9 cellular contexts compared by ENCODE assay signal in the genomic region with DNA sequence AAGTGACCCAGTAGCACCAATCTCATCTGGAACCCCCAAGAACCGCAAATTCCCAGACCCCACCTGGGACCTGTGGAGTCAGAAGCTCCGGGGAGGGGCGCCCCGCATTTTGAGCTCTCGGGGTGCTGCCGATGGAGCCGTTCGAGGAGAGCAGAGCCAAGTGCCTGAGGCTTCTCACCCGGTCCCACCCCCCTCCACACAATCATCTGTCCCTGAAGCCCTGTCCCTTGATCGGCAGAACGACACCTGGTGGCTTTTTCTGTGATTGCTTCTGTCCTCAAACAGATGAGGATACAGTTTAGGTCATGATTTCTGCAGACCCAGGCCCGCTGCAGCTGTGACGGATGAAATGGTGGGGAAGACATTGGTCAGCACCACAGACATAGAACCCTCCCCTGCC.
DNase-seq lines count a peak whose midpoint lies in the region; ATAC-seq, FAIRE-seq and TF ChIP-seq lines count a peak whose summit lies in the region.
"Had no signal": no experiment of that assay in that cellular context is flagged by ENCODE, and none has a peak within 500 bp of the region (broad histone marks: within the 10 kb centered on the region; RNA-seq: fewer than 3 reads in every experiment).

No MANE protein-coding gene starts in this region.

- no peaks in the 10 kb centered on the region for H4K20me1 ChIP-seq in OCI-LY1 (ENCODE audit: insufficient read depth, low read length)

- H3K9ac ChIP-seq in OCI-LY1 (ENCODE audit: low read length) (no peak overlapping the region), mesendoderm (ENCODE audit: low read length) (no peak overlapping the region)

- H3K27ac ChIP-seq in A549 (no peak overlapping the region), OCI-LY1 (ENCODE audit: low read depth, low read length, poor library complexity, severe bottlenecking) (no peak overlapping the region), adrenal gland (peak overlapping the region in 1 of 5 donors; percentile 34), mesendoderm (ENCODE audit: low read depth, low read length) (no peak overlapping the region), esophagus squamous epithelium (no peak overlapping the region)

- intact Hi-C loops in adrenal gland (cut with DNase I): loop anchor here in 1 of 2 donors (10.0 kb wide), 1 partner anchor 64 kb away; no protein-coding TSS in a partner anchor
- intact Hi-C loops in esophagus squamous epithelium (cut with DNase I): no loop called here

- no peak overlapping the region for H2BK120ac ChIP-seq in mesendoderm (ENCODE audit: low read depth, low read length)

- H3K4me3 ChIP-seq in A549 (no peak overlapping the region), OCI-LY1 (ENCODE audit: low read depth, low read length, poor library complexity, severe bottlenecking) (no peak overlapping the region), adrenal gland (no peak overlapping the region), mesendoderm (ENCODE audit: low read length) (no peak overlapping the region), esophagus squamous epithelium (no peak overlapping the region)

- H3F3A ChIP-seq in OCI-LY1 (ENCODE audit: insufficient read depth, low read length): no peaks in the 10 kb centered on the region

- no peaks in the 10 kb centered on the region for H3K36me3 ChIP-seq in OCI-LY1 (ENCODE audit: insufficient read depth, low read length)
- H3K36me3 ChIP-seq in adrenal gland (replicated peaks in 1 of 2): no peaks in the 10 kb centered on the region
- no peaks in the 10 kb centered on the region for H3K36me3 ChIP-seq in mesendoderm (ENCODE audit: control insufficient read depth, insufficient read depth, low read length)
- no peaks in the 10 kb centered on the region for H3K36me3 ChIP-seq in esophagus squamous epithelium

- peak; percentile 28 to 37; a peak in 3 of 5 replicates for TF ChIP-seq RAD21 in A549 (conservative IDR thresholded peaks at IDR 0.05 in 1 of 2, IDR thresholded peaks at IDR 0.05 in 1 of 2)

- DNase-seq in A549 (ENCODE audit: low read depth in 1 of 2, low spot score in 1 of 2) (peak; percentile 51 to 68), GM10248 (ENCODE audit: extremely low spot score) (peak; percentile 48), adrenal gland (peak in 3 of 7 donors; percentile 33 to 63 (median 38)), mesendoderm (peak; percentile 79), occipital lobe (lab: John Stamatoyannopoulos, UW) (no peak), esophagus squamous epithelium (lab: John Stamatoyannopoulos, UW) (no peak)

- H3K27me3 ChIP-seq in OCI-LY1 (ENCODE audit: insufficient read depth, low read length) (peaks cover 8% of the 10 kb centered on the region; the same call in 1 of the 2 replicates), adrenal gland (no peaks in the 10 kb centered on the region), mesendoderm (ENCODE audit: insufficient read depth, low read length, poor library complexity) (no peaks in the 10 kb centered on the region), esophagus squamous epithelium (peaks cover 0 to 85% (median 0%) of the 10 kb centered on the region in 4 donors)

- TF ChIP-seq CTCF in A549 (IDR thresholded peaks at IDR 0.05): peak; percentile 44
- peak; percentile 29 for TF ChIP-seq CTCF in GM10248 (IDR thresholded peaks at IDR 0.05; ENCODE audit: control extremely low read depth, extremely low read depth, low read depth, missing control alignments)
- TF ChIP-seq CTCF in OCI-LY1 (IDR thresholded peaks at IDR 0.05; ENCODE audit: low read length): peak; percentile 62
- peak in 5 of 6 experiments; percentile 23 to 45 (median 32) for TF ChIP-seq CTCF in adrenal gland (IDR thresholded peaks at IDR 0.05)
- peak in 3 of 6 experiments; percentile 12 to 37 (median 20) for TF ChIP-seq CTCF in esophagus squamous epithelium (IDR thresholded peaks at IDR 0.05)

- POLR2A ChIA-PET in A549 (lab: Yijun Ruan, JAX): no interaction called here
- POLR2A ChIA-PET in GM10248 (lab: Yijun Ruan, JAX): no interaction called here

- H2BK5ac ChIP-seq in mesendoderm (ENCODE audit: low read length): no peak overlapping the region

- CTCF ChIA-PET in A549 (lab: Yijun Ruan, JAX): interaction anchor here (0.6 to 2.0 kb wide), 10 partner anchors 10 to 195 kb away, joined by 3 to 10 read pairs (median 4); no protein-coding TSS in a partner anchor
- CTCF ChIA-PET in GM10248 (lab: Yijun Ruan, JAX): interaction anchor here (1.0 to 1.5 kb wide), 3 partner anchors 8 to 65 kb away, joined by 3 to 4 read pairs (median 4); no protein-coding TSS in a partner anchor

- ATAC-seq in A549 (peak; percentile 33 to 74; a peak in 3 of 6 replicates), HG02840 (IDR thresholded peaks at IDR 0.05; ENCODE audit: low FRiP score, unreplicated experiment) (no peak)

- no peak overlapping the region for H3K56ac ChIP-seq in mesendoderm (ENCODE audit: low read length)

- H4K5ac ChIP-seq in mesendoderm (ENCODE audit: low read length): no peak overlapping the region

- no peak overlapping the region for H4K8ac ChIP-seq in mesendoderm (ENCODE audit: low read depth, low read length)

- H2AFZ ChIP-seq in OCI-LY1 (ENCODE audit: low read length): no peak overlapping the region

- no peak overlapping the region for H2AK5ac ChIP-seq in mesendoderm (ENCODE audit: low read length)

- H3K18ac ChIP-seq in mesendoderm (ENCODE audit: low read length): no peak overlapping the region

- H3K9me3 ChIP-seq in A549 (peaks cover 3% of the 10 kb centered on the region; the same call in 1 of the 3 replicates), OCI-LY1 (ENCODE audit: low read length) (no peaks in the 10 kb centered on the region), adrenal gland (replicated peaks in 1 of 3) (no peaks in the 10 kb centered on the region), esophagus squamous epithelium (no peaks in the 10 kb centered on the region)

- 4% methylated on average over 13 of the region's 13 CpGs for WGBS in A549 (ENCODE audit: missing lambda C conversion rate)
- WGBS in adrenal gland, 4 donors: 28 to 58% (median 38%) methylated on average over 12 to 13 of the region's 13 CpGs
- no CpG with 5 or more reads among the region's 13 CpGs for WGBS in mesendoderm (ENCODE audit: extremely low coverage, insufficient coverage, low lambda C conversion rate)
- 27 to 32% methylated on average over 11 to 12 of the region's 13 CpGs for WGBS in esophagus squamous epithelium, 2 donors

- H3K9me2 ChIP-seq in OCI-LY1 (ENCODE audit: low read depth, low read length): no peaks in the 10 kb centered on the region

- no peak for FAIRE-seq in A549 (lab: Jason Lieb, UNC)
- FAIRE-seq: endometrium had no signal

- H2BK15ac ChIP-seq in mesendoderm (replicated peaks; ENCODE audit: low read depth): no peak overlapping the region

- H3K79me1 ChIP-seq in mesendoderm (ENCODE audit: low read length): no peaks in the 10 kb centered on the region

- TF ChIP-seq POLR2A in A549 (IDR thresholded peaks at IDR 0.05; ENCODE audit: low read length): no peak
- TF ChIP-seq POLR2A in adrenal gland (IDR thresholded peaks at IDR 0.05): no peak
- no peak for TF ChIP-seq POLR2A in esophagus squamous epithelium (IDR thresholded peaks at IDR 0.05)

- no peak overlapping the region for H3K23ac ChIP-seq in mesendoderm (ENCODE audit: low read length)

- TF ChIP-seq EP300 in A549 (IDR thresholded peaks at IDR 0.05): no peak

- no peaks in the 10 kb centered on the region for H3K79me2 ChIP-seq in OCI-LY1 (ENCODE audit: insufficient read depth, low read length)
- no peaks in the 10 kb centered on the region for H3K79me2 ChIP-seq in mesendoderm (ENCODE audit: control insufficient read depth, insufficient read depth, low read length)

- H3K4me1 ChIP-seq in A549 (peaks cover 6% of the 10 kb centered on the region; the same call in 1 of the 3 replicates), OCI-LY1 (ENCODE audit: insufficient read depth, low read length, severe bottlenecking) (peaks cover 4% of the 10 kb centered on the region), adrenal gland (replicated peaks in 1 of 2) (no peaks in the 10 kb centered on the region), mesendoderm (ENCODE audit: control insufficient read depth, low read depth, low read length) (no peaks in the 10 kb centered on the region), esophagus squamous epithelium (no peaks in the 10 kb centered on the region)

- H3K4ac ChIP-seq in mesendoderm (ENCODE audit: low read depth, low read length): no peak overlapping the region

- H3K4me2 ChIP-seq in A549: peak overlapping the region; percentile 24; the same call in 1 of the 3 replicates
- no peak overlapping the region for H3K4me2 ChIP-seq in OCI-LY1 (ENCODE audit: low read length)
- no peak overlapping the region for H3K4me2 ChIP-seq in mesendoderm (ENCODE audit: low read length)

TF ChIP-seq in A549, 52 proteins besides CTCF, POLR2A, EP300 and RAD21:
- TF ChIP-seq SMC3 (IDR thresholded peaks at IDR 0.05): peak; percentile 56
- TF ChIP-seq, protein P1, sequence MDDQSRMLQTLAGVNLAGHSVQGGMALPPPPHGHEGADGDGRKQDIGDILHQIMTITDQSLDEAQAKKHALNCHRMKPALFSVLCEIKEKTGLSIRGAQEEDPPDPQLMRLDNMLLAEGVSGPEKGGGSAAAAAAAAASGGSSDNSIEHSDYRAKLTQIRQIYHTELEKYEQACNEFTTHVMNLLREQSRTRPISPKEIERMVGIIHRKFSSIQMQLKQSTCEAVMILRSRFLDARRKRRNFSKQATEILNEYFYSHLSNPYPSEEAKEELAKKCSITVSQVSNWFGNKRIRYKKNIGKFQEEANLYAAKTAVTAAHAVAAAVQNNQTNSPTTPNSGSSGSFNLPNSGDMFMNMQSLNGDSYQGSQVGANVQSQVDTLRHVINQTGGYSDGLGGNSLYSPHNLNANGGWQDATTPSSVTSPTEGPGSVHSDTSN (IDR thresholded peaks at IDR 0.05): no peak
- TF ChIP-seq HEYL (CRISPR knock-in tag; IDR thresholded peaks at IDR 0.05): no peak
- no peak for TF ChIP-seq BHLHE40 (IDR thresholded peaks at IDR 0.05; ENCODE audit: low read depth, low read length)
- no peak for TF ChIP-seq SREBF2 (IDR thresholded peaks at IDR 0.05)

Comparison
In these comparisons a context has a peak if more than half of its experiments do, and no peak if none do; other contexts are left out.
1. DNase-seq: peak in A549 (2 of 2), GM10248 (single experiment) and mesendoderm (single experiment); none in occipital lobe (single experiment) and esophagus squamous epithelium (single experiment).